Comparison of ENCODE assay signal across 16 cellular contexts in genomic region chr17:50685691-50686493, GRCh38. TPM values are rescaled to one million over a fixed set of nuclear protein-coding genes. Genes with fewer than 3 reads are reported as not detected.
DNase-seq lines count a peak whose midpoint lies in the region; ATAC-seq and TF ChIP-seq lines count a peak whose summit lies in the region.
"Had no signal": no experiment of that assay in that cellular context is flagged by ENCODE, and none has a peak within 500 bp of the region (broad histone marks: within the 10 kb centered on the region; RNA-seq: fewer than 3 reads in every experiment).

No MANE protein-coding gene starts in this region.

- TF ChIP-seq POLR2A in body of pancreas (IDR thresholded peaks at IDR 0.05) (no peak), testis (IDR thresholded peaks at IDR 0.05) (no peak)

- H2AFZ ChIP-seq in MM.1S (ENCODE audit: low read length), result no peak overlapping the region

- H3K79me2 ChIP-seq in MM.1S (ENCODE audit: low read length), result no peaks in the 10 kb centered on the region

- H3K9me2 ChIP-seq in MM.1S (replicated peaks; ENCODE audit: insufficient read depth, low read length), result no peaks in the 10 kb centered on the region

- H3K4me2 ChIP-seq in MM.1S (ENCODE audit: low read depth, low read length), result no peak overlapping the region

- H3K27ac ChIP-seq in HUES48 (ENCODE audit: low read depth, low read length) (peak overlapping the region; percentile 32), body of pancreas (peak overlapping the region; percentile 90 to 98 (median 94)), testis (peak overlapping the region; percentile 57 to 84), MM.1S (ENCODE audit: low read length) (no peak overlapping the region)
- H3K27ac ChIP-seq: SK-N-MC had no signal

- no peaks in the 10 kb centered on the region for H3F3A ChIP-seq in MM.1S (ENCODE audit: insufficient read depth, low read length)

- intact Hi-C loops in body of pancreas (cut with DNase I), result no loop called here
- intact Hi-C loops in mucosa of descending colon (cut with DNase I, micrococcal nuclease), result loop anchor here in 1 of 2 donors (10.0 kb wide), 2 partner anchors 51 to 131 kb away; partner anchors contain the start of gene ABCC3
- intact Hi-C loops in testis (cut with DNase I; ENCODE audit: low total_unique reads), result loop anchor here (10.0 kb wide), 1 partner anchor 51 kb away; the partner anchor contains the start of gene ABCC3

- ATAC-seq in body of pancreas (no peak), mucosa of descending colon (peak; percentile 2)
- ATAC-seq in natural killer cell treated with Interleukin-12 subunit alpha and Interleukin-12 subunit beta and Interleukin-15 and Interleukin-18, amount 100 ng/mL, for 72 hours, result no peak
- ATAC-seq: CD8-positive, alpha-beta T cell; effector memory CD8-positive, alpha-beta T cell had no signal

- TF ChIP-seq CTCF in body of pancreas (IDR thresholded peaks at IDR 0.05) (no peak), mucosa of descending colon (IDR thresholded peaks at IDR 0.05) (no peak), testis (IDR thresholded peaks at IDR 0.05) (no peak), MM.1S (IDR thresholded peaks at IDR 0.05; ENCODE audit: low read length) (no peak)

- H3K4me3 Mint-ChIP-seq in natural killer cell treated with Interleukin-12 subunit alpha and Interleukin-12 subunit beta and Interleukin-15 and Interleukin-18, amount 100 ng/mL, for 72 hours, result no peak overlapping the region
- H3K4me3 Mint-ChIP-seq: CD8-positive, alpha-beta T cell; effector memory CD8-positive, alpha-beta T cell had no signal

- 81 to 87% methylated on average over 12 to 17 of the region's 17 CpGs for WGBS in body of pancreas, 2 donors
- 76 to 81% methylated on average over 17 of the region's 17 CpGs for WGBS in testis, 2 donors

- no peaks in the 10 kb centered on the region for H3K36me3 Mint-ChIP-seq in natural killer cell treated with Interleukin-12 subunit alpha and Interleukin-12 subunit beta and Interleukin-15 and Interleukin-18, amount 100 ng/mL, for 72 hours
- H3K36me3 Mint-ChIP-seq: CD8-positive, alpha-beta T cell had no signal

- no peak overlapping the region for H3K4me3 ChIP-seq in HUES48 (ENCODE audit: low read depth, low read length)
- no peak overlapping the region for H3K4me3 ChIP-seq in body of pancreas
- H3K4me3 ChIP-seq in mucosa of descending colon, result no peak overlapping the region
- no peak overlapping the region for H3K4me3 ChIP-seq in testis
- no peak overlapping the region for H3K4me3 ChIP-seq in MM.1S (ENCODE audit: low read length)
- H3K4me3 ChIP-seq: SK-N-MC had no signal

- H3K9me3 ChIP-seq in HUES48 (ENCODE audit: control insufficient read depth, insufficient read depth, low read length) (no peaks in the 10 kb centered on the region), body of pancreas (no peaks in the 10 kb centered on the region), mucosa of descending colon (no peaks in the 10 kb centered on the region), testis (no peaks in the 10 kb centered on the region), MM.1S (replicated peaks; ENCODE audit: insufficient read depth, low read length) (no peaks in the 10 kb centered on the region)

- H3K27ac Mint-ChIP-seq in natural killer cell treated with Interleukin-12 subunit alpha and Interleukin-12 subunit beta and Interleukin-15 and Interleukin-18, amount 100 ng/mL, for 72 hours, result no peak overlapping the region
- H3K27ac Mint-ChIP-seq: CD8-positive, alpha-beta T cell; effector memory CD8-positive, alpha-beta T cell had no signal

- peaks cover 14 to 15% of the 10 kb centered on the region in 2 donors for H3K27me3 Mint-ChIP-seq in natural killer cell treated with Interleukin-12 subunit alpha and Interleukin-12 subunit beta and Interleukin-15 and Interleukin-18, amount 100 ng/mL, for 72 hours

- peak in 2 of 4 donors; percentile 40 to 42 for DNase-seq in body of pancreas
- peak in 1 of 3 donors; percentile 50 for DNase-seq in mucosa of descending colon
- DNase-seq in testis, result no peak
- DNase-seq in natural killer cell treated with Interleukin-12 subunit alpha and Interleukin-12 subunit beta and Interleukin-15 and Interleukin-18, amount 100 ng/mL, for 72 hours (ENCODE audit: low spot score), result no peak
- no peak for DNase-seq in SW480 (ENCODE audit: low spot score)
- no peak for DNase-seq in MM.1S
- DNase-seq: activated CD4-positive, CD25-positive, alpha-beta regulatory T cell; CD8-positive, alpha-beta T cell; effector memory CD8-positive, alpha-beta T cell; NCI-H1930; NCI-H748 treated with DMSO at 0.1 percent for 48 hours; occipital lobe; stimulated activated CD4-positive, alpha-beta T cell treated with anti-CD3 and anti-CD28 coated beads, Interleukin-4, amount 100 ng/mL, for 1 hour; stimulated activated naive CD4-positive, alpha-beta T cell had no signal

- H3K9me3 Mint-ChIP-seq in natural killer cell treated with Interleukin-12 subunit alpha and Interleukin-12 subunit beta and Interleukin-15 and Interleukin-18, amount 100 ng/mL, for 72 hours, result no peaks in the 10 kb centered on the region
- H3K9me3 Mint-ChIP-seq: CD8-positive, alpha-beta T cell; effector memory CD8-positive, alpha-beta T cell had no signal

- H3K4me1 ChIP-seq in HUES48 (ENCODE audit: control insufficient read depth, insufficient read depth, low read length) (peaks cover 16% of the 10 kb centered on the region; the same call in 1 of the 2 replicates), body of pancreas (peaks cover 79% of the 10 kb centered on the region), mucosa of descending colon (ENCODE audit: low read depth) (peaks cover 63% of the 10 kb centered on the region), testis (peaks cover 38% of the 10 kb centered on the region), MM.1S (ENCODE audit: low read length) (no peaks in the 10 kb centered on the region)

- H3K27me3 ChIP-seq in HUES48 (ENCODE audit: control insufficient read depth, insufficient read depth, low read length) (no peaks in the 10 kb centered on the region; the same call in 1 of the 2 replicates), body of pancreas (no peaks in the 10 kb centered on the region), testis (no peaks in the 10 kb centered on the region), MM.1S (replicated peaks; ENCODE audit: insufficient read depth, low read length) (0 out of 2 replicates have a peak, but pooled peaks cover 8% of the 10 kb centered on the region)

- H3K9ac ChIP-seq in HUES48 (ENCODE audit: low read depth, low read length) (no peak overlapping the region), MM.1S (ENCODE audit: low read length) (no peak overlapping the region)

- H3K36me3 ChIP-seq in HUES48 (ENCODE audit: control insufficient read depth, insufficient read depth, low read length) (no peaks in the 10 kb centered on the region), body of pancreas (replicated peaks in 1 of 2; ENCODE audit: insufficient read depth in 1 of 2, low read depth in 2 of 2) (no peaks in the 10 kb centered on the region), mucosa of descending colon (ENCODE audit: low read depth) (no peaks in the 10 kb centered on the region), testis (ENCODE audit: low read depth, missing control alignments) (no peaks in the 10 kb centered on the region), MM.1S (replicated peaks; ENCODE audit: insufficient read depth, low read length) (no peaks in the 10 kb centered on the region)

- peaks cover 10% of the 10 kb centered on the region in 2 donors for H3K4me1 Mint-ChIP-seq in natural killer cell treated with Interleukin-12 subunit alpha and Interleukin-12 subunit beta and Interleukin-15 and Interleukin-18, amount 100 ng/mL, for 72 hours (ENCODE audit: low read depth in 2 of 2)

- no peaks in the 10 kb centered on the region for H4K20me1 ChIP-seq in MM.1S (ENCODE audit: insufficient read depth, low read length)

RNA-seq across cellular contexts. Expression of gene ANKRD40, which starts 21.8 kb away (rescaled TPM):
- total RNA-seq in body of pancreas, result 10 to 100 TPM; 21.3 to 27.0 TPM
- total RNA-seq in mucosa of descending colon, result 10 to 100 TPM; 26.8 to 86.0 (median 29.6) TPM
- total RNA-seq in testis, result 10 to 100 TPM; 24.3 to 31.7 TPM
- polyA plus RNA-seq in testis (ENCODE audit: insufficient read depth, low read depth, low replicate concordance), result 24.7 TPM
- total RNA-seq in natural killer cell treated with Interleukin-12 subunit alpha and Interleukin-12 subunit beta and Interleukin-15 and Interleukin-18, amount 100 ng/mL, for 72 hours, result 10 to 100 TPM; 38.4 to 44.7 TPM

RNA-seq across cellular contexts. Expression of gene LUC7L3, which starts 33.5 kb away (rescaled TPM):
- 10 to 100 TPM; 71.2 to 85.6 TPM for total RNA-seq in body of pancreas
- total RNA-seq in mucosa of descending colon, result 100 to 1,000 TPM in 2 of 3 donors, 10 to 100 TPM in 1; 91.0 to 122 (median 114) TPM
- 100 to 1,000 TPM; 115 to 160 TPM for total RNA-seq in testis
- 37.4 TPM for polyA plus RNA-seq in testis (ENCODE audit: insufficient read depth, low read depth, low replicate concordance)
- total RNA-seq in natural killer cell treated with Interleukin-12 subunit alpha and Interleukin-12 subunit beta and Interleukin-15 and Interleukin-18, amount 100 ng/mL, for 72 hours, result 100 to 1,000 TPM in 1 of 2 donors, 10 to 100 TPM in 1; 81.8 to 234 TPM

RNA-seq across cellular contexts. Expression of gene ABCC3, which starts 51.2 kb away (rescaled TPM):
- total RNA-seq in body of pancreas (100 to 1,000 TPM; 130 to 163 TPM), mucosa of descending colon (100 to 1,000 TPM; 166 to 453 (median 211) TPM), testis (10 to 100 TPM in 1 of 2 donors, 1 to 10 TPM in 1; 10.0 to 12.1 TPM)
- polyA plus RNA-seq in testis (ENCODE audit: insufficient read depth, low read depth, low replicate concordance), result 15.4 TPM
- total RNA-seq in natural killer cell treated with Interleukin-12 subunit alpha and Interleukin-12 subunit beta and Interleukin-15 and Interleukin-18, amount 100 ng/mL, for 72 hours, result not detected
- total RNA-seq: CD8-positive, alpha-beta T cell had no signal

Comparison
In these comparisons a context has a peak if more than half of its experiments do, and no peak if none do; other contexts are left out.
1. RNA of gene ABCC3, which starts 51.2 kb away (total RNA-seq): 166 to 453 TPM in mucosa of descending colon, 130 to 163 TPM in body of pancreas and 10.0 to 12.1 TPM in testis; not detected in natural killer cell treated with Interleukin-12 subunit alpha and Interleukin-12 subunit beta and Interleukin-15 and Interleukin-18, amount 100 ng/mL, for 72 hours; every median in the first group is over 10 times any median in the second.